In genomic region chr7:130350945-130351663, GRCh38 we compare ENCODE assay signal across 11 cellular contexts. TPM values are rescaled to one million over a fixed set of nuclear protein-coding genes. Genes with fewer than 3 reads are reported as not detected.
DNase-seq lines count a peak whose midpoint lies in the region; ATAC-seq and TF ChIP-seq lines count a peak whose summit lies in the region.
"Had no signal": no experiment of that assay in that cellular context is flagged by ENCODE, and none has a peak within 500 bp of the region (broad histone marks: within the 10 kb centered on the region; RNA-seq: fewer than 3 reads in every experiment).

No MANE protein-coding gene starts in this region.

- H3K9me3 Mint-ChIP-seq in neural crest cell (no peaks in the 10 kb centered on the region), endothelial cell (ENCODE audit: unreplicated experiment) (no peaks in the 10 kb centered on the region)

- no peak for ATAC-seq in HG03457 (IDR thresholded peaks at IDR 0.05; ENCODE audit: unreplicated experiment)

- H3K4me1 Mint-ChIP-seq in neural crest cell, result peaks cover 66% of the 10 kb centered on the region
- peaks cover 19% of the 10 kb centered on the region for H3K4me1 Mint-ChIP-seq in endothelial cell (ENCODE audit: unreplicated experiment)

- no peak for TF ChIP-seq CTCF in GM10266 (IDR thresholded peaks at IDR 0.05; ENCODE audit: control insufficient read depth, insufficient read depth, low read depth, missing control alignments)
- no peak for TF ChIP-seq CTCF in neural crest cell (conservative IDR thresholded peaks at IDR 0.05)
- TF ChIP-seq CTCF in endothelial cell (IDR thresholded peaks at IDR 0.05; ENCODE audit: unreplicated experiment), result no peak

- H3K27ac Mint-ChIP-seq in neural crest cell (ENCODE audit: unreplicated experiment) (peak overlapping the region; percentile 97), endothelial cell (ENCODE audit: unreplicated experiment) (no peak overlapping the region)

- no peaks in the 10 kb centered on the region for H3K36me3 Mint-ChIP-seq in neural crest cell (ENCODE audit: low read depth)
- no peaks in the 10 kb centered on the region for H3K36me3 Mint-ChIP-seq in endothelial cell (ENCODE audit: low read depth, unreplicated experiment)

- peak; percentile 67 for DNase-seq in GM10266 (ENCODE audit: extremely low spot score)
- peak; percentile 49 for DNase-seq in NCI-H1417 treated with DMSO at 0.1 percent for 48 hours (lab: John Stamatoyannopoulos, UW)
- peak; percentile 69 for DNase-seq in ecto neural progenitor cell (ENCODE audit: low spot score)
- DNase-seq in neural crest cell (ENCODE audit: low read depth, low spot score), result no peak
- no peak for DNase-seq in endothelial cell (ENCODE audit: low spot score)
- no peak for DNase-seq in HuH-7.5 (ENCODE audit: low spot score)
- DNase-seq in cerebellar nuclear complex (lab: John Stamatoyannopoulos, UW), result no peak
- DNase-seq: DMS53, NCI-H774 had no signal

- H3K27me3 Mint-ChIP-seq in neural crest cell (ENCODE audit: low read depth) (no peaks in the 10 kb centered on the region), endothelial cell (ENCODE audit: unreplicated experiment) (peaks cover 9% of the 10 kb centered on the region)

- peak overlapping the region; percentile 74 for H3K4me3 Mint-ChIP-seq in neural crest cell
- no peak overlapping the region for H3K4me3 Mint-ChIP-seq in endothelial cell (ENCODE audit: unreplicated experiment)

RNA-seq across cellular contexts. Expression of gene CPA5, which starts 6.5 kb away (rescaled TPM):
- not detected in 2 replicates for total RNA-seq in neural crest cell
- not detected for total RNA-seq in endothelial cell (ENCODE audit: unreplicated experiment)

RNA-seq across cellular contexts. Expression of gene CPA1, which starts 29.2 kb away (rescaled TPM):
- total RNA-seq in neural crest cell (not detected in 2 replicates), endothelial cell (ENCODE audit: unreplicated experiment) (not detected)
- total RNA-seq: epithelial cell of proximal tubule had no signal

RNA-seq across cellular contexts. Expression of gene CPA4, which starts 58.1 kb away (rescaled TPM):
- 0.41 and 0.72 TPM in 2 replicates for total RNA-seq in neural crest cell
- total RNA-seq in endothelial cell (ENCODE audit: unreplicated experiment), result not detected

Comparison
In these comparisons a context has a peak if more than half of its experiments do, and no peak if none do; other contexts are left out.
1. DNase-seq: peak in GM10266 (single experiment), NCI-H1417 treated with DMSO at 0.1 percent for 48 hours (single experiment) and ecto neural progenitor cell (single experiment); none in neural crest cell (single experiment), endothelial cell (single experiment), HuH-7.5 (single experiment) and cerebellar nuclear complex (0 of 2).